Comparison of ENCODE assay signal across 1 cellular context in genomic region chr16:55469821-55470532, GRCh38.
TF ChIP-seq lines count a peak whose summit lies in the region.

No MANE protein-coding gene starts in this region.

TF ChIP-seq in HCT116, 20 proteins besides CTCF, POLR2A, EP300 and RAD21:
- TF ChIP-seq EGR1 (IDR thresholded peaks at IDR 0.05; ENCODE audit: low read depth) = no peak
- TF ChIP-seq CEBPB (IDR thresholded peaks at IDR 0.05; ENCODE audit: low read depth) = no peak
- TF ChIP-seq FOSL1 (IDR thresholded peaks at IDR 0.05; ENCODE audit: low read depth) = no peak
- no peak for TF ChIP-seq SP1 (IDR thresholded peaks at IDR 0.05; ENCODE audit: low read depth)
- TF ChIP-seq EZH2phosphoT487 (IDR thresholded peaks at IDR 0.05; ENCODE audit: borderline replicate concordance) = no peak
- TF ChIP-seq POLR2AphosphoS5 (IDR thresholded peaks at IDR 0.05; ENCODE audit: low read depth, low read length) = no peak
- TF ChIP-seq ZNF274 (IDR thresholded peaks at IDR 0.05; ENCODE audit: low read depth, low read length) = no peak
- no peak for TF ChIP-seq CBX3 (IDR thresholded peaks at IDR 0.05; ENCODE audit: low read depth)
- no peak for TF ChIP-seq MAX (IDR thresholded peaks at IDR 0.05)
- no peak for TF ChIP-seq ELF1 (IDR thresholded peaks at IDR 0.05; ENCODE audit: borderline replicate concordance, low read depth)
- no peak for TF ChIP-seq JUND (IDR thresholded peaks at IDR 0.05)
- TF ChIP-seq TCF7L2 (IDR thresholded peaks at IDR 0.05; ENCODE audit: borderline replicate concordance, extremely low read depth, insufficient read depth, insufficient read length) = no peak
- no peak for TF ChIP-seq ZFX (IDR thresholded peaks at IDR 0.05)
- no peak for TF ChIP-seq SIN3A (IDR thresholded peaks at IDR 0.05; ENCODE audit: low read depth)
- TF ChIP-seq ATF3 (IDR thresholded peaks at IDR 0.05) = no peak
- no peak for TF ChIP-seq ZBTB33 (IDR thresholded peaks at IDR 0.05; ENCODE audit: extremely low read depth, insufficient replicate concordance, low read length)
- TF ChIP-seq SRF (IDR thresholded peaks at IDR 0.05; ENCODE audit: low read depth) = no peak
- TF ChIP-seq EZH2 (IDR thresholded peaks at IDR 0.05) = no peak
